ENCODE assay signal across 7 cellular contexts in the genomic region with DNA sequence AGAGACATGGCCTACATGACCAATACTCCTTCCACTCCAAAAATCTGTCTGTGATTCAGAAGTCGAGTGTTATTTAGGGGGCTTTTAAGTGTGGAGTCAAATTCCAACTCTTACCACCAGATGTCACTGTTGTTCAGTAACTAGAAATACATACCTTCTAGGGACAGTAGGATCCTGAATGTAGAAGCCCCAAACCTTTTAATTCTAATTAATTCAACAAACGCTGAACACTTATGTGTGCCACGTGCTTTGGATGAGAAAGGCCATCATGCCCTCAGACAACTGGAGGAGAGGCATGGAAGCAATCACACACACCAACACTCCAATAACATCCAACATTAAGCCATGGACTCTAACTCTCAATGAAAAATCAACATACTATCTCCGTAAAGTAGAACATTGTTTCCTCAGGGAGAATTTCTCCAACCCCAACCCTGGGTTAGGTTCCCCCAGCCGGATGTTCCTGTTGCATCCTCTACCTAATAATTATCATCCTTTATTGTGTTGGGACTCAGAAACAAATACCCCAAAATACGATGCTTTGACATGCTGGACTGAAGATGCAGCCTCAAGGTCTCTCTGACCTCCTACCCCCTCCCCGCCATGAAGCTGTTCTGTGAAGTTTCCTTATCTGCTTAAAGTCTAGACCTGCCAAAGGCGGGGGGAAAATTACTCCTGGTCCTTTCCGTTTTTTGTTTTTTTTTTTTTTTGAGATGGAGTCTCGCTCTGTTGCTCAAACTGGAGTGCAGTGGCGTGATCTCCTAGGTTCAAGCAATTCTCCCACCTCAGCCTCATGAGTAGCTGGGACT.
DNase-seq lines count a peak whose midpoint lies in the region; ATAC-seq and TF ChIP-seq lines count a peak whose summit lies in the region.

No MANE protein-coding gene starts in this region.

- H3K36me3 ChIP-seq in DND-41 (ENCODE audit: insufficient read depth, low read length): peaks cover 41% of the 10 kb centered on the region; the same call in 1 of the 2 replicates
- peaks cover 20% of the 10 kb centered on the region; the same call in 1 of the 2 replicates for H3K36me3 ChIP-seq in SU-DHL-6 (ENCODE audit: low read length)

- H3F3A ChIP-seq in SU-DHL-6 (ENCODE audit: insufficient read depth): 0 out of 2 replicates have a peak, but pooled peaks cover 6% of the 10 kb centered on the region

- H3K9ac ChIP-seq in DND-41 (ENCODE audit: low read depth, low read length) (no peak overlapping the region), SU-DHL-6 (ENCODE audit: low read length) (no peak overlapping the region)

- H3K27me3 ChIP-seq in DND-41 (ENCODE audit: insufficient read depth, low read length, poor library complexity) (no peaks in the 10 kb centered on the region), SU-DHL-6 (ENCODE audit: low read length) (no peaks in the 10 kb centered on the region)

- H3K79me2 ChIP-seq in DND-41 (ENCODE audit: insufficient read depth, low read length): no peaks in the 10 kb centered on the region
- no peaks in the 10 kb centered on the region for H3K79me2 ChIP-seq in SU-DHL-6 (ENCODE audit: insufficient read depth, low read length)

- H3K4me3 ChIP-seq in DND-41 (ENCODE audit: low read depth in 1 of 2, low read length in 2 of 2): no peak overlapping the region
- no peak overlapping the region for H3K4me3 ChIP-seq in SU-DHL-6 (ENCODE audit: insufficient read depth, low read length, poor library complexity, severe bottlenecking)

- H3K9me2 ChIP-seq in SU-DHL-6 (replicated peaks; ENCODE audit: insufficient read depth, low read length): no peaks in the 10 kb centered on the region

- H3K27me3 Mint-ChIP-seq in nephron progenitor cell (ENCODE audit: low read depth, poor library complexity): no peaks in the 10 kb centered on the region

- no peak overlapping the region for H3K27ac ChIP-seq in DND-41 (ENCODE audit: low read length)
- no peak overlapping the region for H3K27ac ChIP-seq in SU-DHL-6 (ENCODE audit: low read depth, low read length)

- no peaks in the 10 kb centered on the region for H3K9me3 Mint-ChIP-seq in nephron progenitor cell

- no peak overlapping the region for H3K4me3 Mint-ChIP-seq in nephron progenitor cell

- no peaks in the 10 kb centered on the region for H3K4me1 Mint-ChIP-seq in nephron progenitor cell

- TF ChIP-seq CTCF in DND-41 (IDR thresholded peaks at IDR 0.05; ENCODE audit: borderline replicate concordance, extremely low read depth, low read length, poor library complexity, severe bottlenecking) (peak; percentile 83), SU-DHL-6 (IDR thresholded peaks at IDR 0.05; ENCODE audit: insufficient read depth, low read length, poor library complexity, severe bottlenecking) (peak; percentile 61), nephron progenitor cell (IDR thresholded peaks at IDR 0.05) (peak; percentile 79)

- H3K4me1 ChIP-seq in DND-41 (ENCODE audit: insufficient read depth, low read length): no peaks in the 10 kb centered on the region

- H3K4me2 ChIP-seq in DND-41 (ENCODE audit: insufficient read depth, low read length): no peak overlapping the region
- H3K4me2 ChIP-seq in SU-DHL-6 (ENCODE audit: low read depth, low read length, poor library complexity, severe bottlenecking): no peak overlapping the region

- peaks cover 40% of the 10 kb centered on the region for H3K36me3 Mint-ChIP-seq in nephron progenitor cell (ENCODE audit: low read depth)

- ATAC-seq in DND-41 (ENCODE audit: insufficient read depth, low read depth): peak; percentile 96
- ATAC-seq in GM21447 (IDR thresholded peaks at IDR 0.05; ENCODE audit: unreplicated experiment): peak; percentile 66

- no peaks in the 10 kb centered on the region for H3K9me3 ChIP-seq in DND-41 (ENCODE audit: insufficient read depth, low read length, severe bottlenecking)
- no peaks in the 10 kb centered on the region for H3K9me3 ChIP-seq in SU-DHL-6 (ENCODE audit: insufficient read depth, low read length)

- H2AFZ ChIP-seq in DND-41 (ENCODE audit: low read depth, low read length) (no peak overlapping the region), SU-DHL-6 (ENCODE audit: low read depth, low read length, severe bottlenecking) (no peak overlapping the region)

- H3K27ac Mint-ChIP-seq in nephron progenitor cell: peak overlapping the region; percentile 19

- peaks cover 5% of the 10 kb centered on the region for H4K20me1 ChIP-seq in DND-41 (ENCODE audit: insufficient read depth, low read length)
- H4K20me1 ChIP-seq in SU-DHL-6 (ENCODE audit: low read depth, low read length): no peaks in the 10 kb centered on the region

- DNase-seq in DND-41: peak; percentile 29
- DNase-seq in NCI-H1048 (lab: John Stamatoyannopoulos, UW): peak; percentile 51
- peak; percentile 77 for DNase-seq in fibroblast of gingiva (ENCODE audit: low read depth)
- DNase-seq in nephron progenitor cell: peak; percentile 38
- no peak for DNase-seq in HPDE6-E6E7 (ENCODE audit: extremely low spot score)
